Comparison of ENCODE assay signal across 32 cellular contexts in the genomic region with DNA sequence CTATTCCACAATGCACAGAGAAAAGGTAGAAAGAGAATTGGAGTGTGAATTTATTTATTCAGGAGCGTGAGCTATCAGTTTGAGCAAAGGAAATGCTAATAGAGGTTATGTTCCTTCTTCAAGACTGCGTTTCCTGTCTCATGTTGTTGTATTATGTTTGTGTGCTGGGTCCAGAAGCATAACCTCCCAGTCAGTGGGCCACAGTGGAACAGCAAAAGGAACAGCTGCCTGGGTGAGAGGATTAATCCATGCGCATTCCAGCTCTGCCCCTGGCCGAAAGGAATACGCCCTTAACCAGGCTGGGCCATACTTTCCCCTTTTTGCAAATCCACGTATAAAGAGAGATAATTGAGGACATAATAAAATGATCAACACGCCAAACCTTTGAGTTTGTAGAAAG. TPM values are rescaled to one million over a fixed set of nuclear protein-coding genes. Genes with fewer than 3 reads are reported as not detected.
"Had no signal": no experiment of that assay in that cellular context is flagged by ENCODE, and none has a peak within 500 bp of the region (broad histone marks: within the 10 kb centered on the region; RNA-seq: fewer than 3 reads in every experiment).

No MANE protein-coding gene starts in this region.

- H3K9me3 Mint-ChIP-seq: mesothelial cell of epicardium; stimulated activated naive CD8-positive, alpha-beta T cell treated with anti-CD3 and anti-CD28 coated beads, Interleukin-15, Interleukin-2, amounts not matched to agents 100 ng/mL and 50 ng/mL, for 24 hours had no signal

- H3K27ac Mint-ChIP-seq: activated CD8-positive, alpha-beta memory T cell treated with anti-CD3 and anti-CD28 coated beads, Interleukin-2, amount 10 ng/mL, durations not matched to agents 7 days and 5 days; activated CD8-positive, alpha-beta T cell treated with anti-CD3 and anti-CD28 coated beads, Interleukin-2, amount 10 ng/mL, durations not matched to agents 7 days and 5 days; activated naive CD8-positive, alpha-beta T cell; immature natural killer cell; mesothelial cell of epicardium; naive thymus-derived CD8-positive, alpha-beta T cell; stimulated activated naive CD8-positive, alpha-beta T cell treated with anti-CD3 and anti-CD28 coated beads, Interleukin-15, Interleukin-2, amounts not matched to agents 100 ng/mL and 50 ng/mL, for 24 hours; T-helper 17 cell had no signal

- H3K36me3 ChIP-seq: ascending aorta, brain microvascular endothelial cell, spleen, thoracic aorta had no signal

- H3K9me3 ChIP-seq: ascending aorta, spleen, thoracic aorta had no signal

- H3K27me3 Mint-ChIP-seq: activated CD8-positive, alpha-beta memory T cell treated with anti-CD3 and anti-CD28 coated beads, Interleukin-2, amount 10 ng/mL, durations not matched to agents 7 days and 5 days; naive thymus-derived CD8-positive, alpha-beta T cell; stimulated activated naive CD8-positive, alpha-beta T cell treated with anti-CD3 and anti-CD28 coated beads, Interleukin-15, Interleukin-2, amounts not matched to agents 100 ng/mL and 50 ng/mL, for 24 hours; T-helper 17 cell had no signal

- H3K27ac ChIP-seq: ascending aorta, brain microvascular endothelial cell, coronary artery, dorsolateral prefrontal cortex, spleen, thoracic aorta had no signal

- H3K36me3 Mint-ChIP-seq: activated CD8-positive, alpha-beta memory T cell treated with anti-CD3 and anti-CD28 coated beads, Interleukin-2, amount 10 ng/mL, durations not matched to agents 7 days and 5 days; activated naive CD8-positive, alpha-beta T cell; immature natural killer cell; mesothelial cell of epicardium; naive thymus-derived CD8-positive, alpha-beta T cell had no signal

- H3K4me3 Mint-ChIP-seq: activated CD8-positive, alpha-beta memory T cell treated with anti-CD3 and anti-CD28 coated beads, Interleukin-2, amount 10 ng/mL, durations not matched to agents 7 days and 5 days; activated CD8-positive, alpha-beta T cell treated with anti-CD3 and anti-CD28 coated beads, Interleukin-2, amount 10 ng/mL, durations not matched to agents 7 days and 5 days; activated naive CD8-positive, alpha-beta T cell; immature natural killer cell; mesothelial cell of epicardium; naive thymus-derived CD8-positive, alpha-beta T cell; stimulated activated naive CD8-positive, alpha-beta T cell treated with anti-CD3 and anti-CD28 coated beads, Interleukin-15, Interleukin-2, amounts not matched to agents 100 ng/mL and 50 ng/mL, for 24 hours; T-helper 17 cell had no signal

- H3K27me3 ChIP-seq: ascending aorta, brain microvascular endothelial cell had no signal

- H3K4me3 ChIP-seq: ascending aorta, coronary artery, dorsolateral prefrontal cortex, spleen, thoracic aorta had no signal

- DNase-seq: activated CD4-positive, alpha-beta T cell treated with anti-CD3 and anti-CD28 coated beads, Interleukin-2, amount 50 U/mL, for 1 hour; activated CD8-positive, alpha-beta memory T cell treated with anti-CD3 and anti-CD28 coated beads, Interleukin-2, amount 10 ng/mL, durations not matched to agents 7 days and 5 days; activated CD8-positive, alpha-beta T cell treated with anti-CD3 and anti-CD28 coated beads, Interleukin-2, amount 10 ng/mL, durations not matched to agents 7 days and 5 days; activated naive CD4-positive, alpha-beta T cell; activated T-cell treated with anti-CD3 and anti-CD28 coated beads, Interleukin-2, amount 50 U/mL, for 48 hours; brain microvascular endothelial cell; dorsolateral prefrontal cortex; foreskin fibroblast; head of caudate nucleus; hypothalamus; immature natural killer cell; kidney; left colon; naive thymus-derived CD8-positive, alpha-beta T cell; posterior cingulate gyrus; right cardiac atrium; spleen; T-helper 17 cell; T1000 had no signal

- FAIRE-seq: kidney, urothelium cell line had no signal

- H3K4me1 ChIP-seq: ascending aorta, spleen had no signal

RNA-seq across cellular contexts. Expression of gene ARX, which starts 32.4 kb away (rescaled TPM):
- total RNA-seq: activated CD8-positive, alpha-beta memory T cell treated with anti-CD3 and anti-CD28 coated beads, Interleukin-2, amount 10 ng/mL, durations not matched to agents 7 days and 5 days; activated CD8-positive, alpha-beta T cell treated with anti-CD3 and anti-CD28 coated beads, Interleukin-2, amount 10 ng/mL, durations not matched to agents 7 days and 5 days; ascending aorta; cardiac septum; cerebellum; esophagus mucosa; liver; mesothelial cell of epicardium; naive thymus-derived CD8-positive, alpha-beta T cell; osteoblast; right cardiac atrium; subcutaneous adipose tissue; T-helper 17 cell; thoracic aorta had no signal
